ENCODE assay signal across 8 cellular contexts in genomic region chr3:38479431-38480092, GRCh38. TPM values are rescaled to one million over a fixed set of nuclear protein-coding genes. Genes with fewer than 3 reads are reported as not detected.
DNase-seq lines count a peak whose midpoint lies in the region; FAIRE-seq and TF ChIP-seq lines count a peak whose summit lies in the region.

No MANE protein-coding gene starts in this region.

- H3K27ac ChIP-seq in Karpas-422 (ENCODE audit: low read length) (no peak overlapping the region), caudate nucleus (ENCODE audit: low read depth, low read length) (no peak overlapping the region), keratinocyte (ENCODE audit: control insufficient read depth, insufficient read depth, low read length) (no peak overlapping the region)

- H3K27me3 ChIP-seq in Karpas-422 (ENCODE audit: low read length) (no peaks in the 10 kb centered on the region), keratinocyte (ENCODE audit: control insufficient read depth, extremely low read depth, insufficient read depth, low read length) (no peaks in the 10 kb centered on the region)

- DNase-seq in CD1c-positive myeloid dendritic cell (ENCODE audit: extremely low spot score) (peak; percentile 74), GM19239 (ENCODE audit: insufficient read length, low spot score) (peak; percentile 59), Karpas-422 (peak; percentile 80), T-helper 9 cell (peak; percentile 37), caudate nucleus (lab: John Stamatoyannopoulos, UW) (peak in 48 of 61 donors; percentile 6 to 71 (median 29)), keratinocyte (ENCODE audit: low read depth, low spot score) (peak; percentile 30), OCI-M2 (lab: John Stamatoyannopoulos, UW; ENCODE audit: unreplicated experiment) (no peak)
- peak; percentile 48 for DNase-seq in stimulated activated CD4-positive, alpha-beta T cell treated with anti-CD3 and anti-CD28 coated beads, Interleukin-4, amount 100 ng/mL, for 24 hours

- peak; percentile 80 for FAIRE-seq in GM19239 (lab: Jason Lieb, UNC)
- FAIRE-seq in keratinocyte (lab: Jason Lieb, UNC), result peak; percentile 75

- H3K9ac ChIP-seq in Karpas-422 (ENCODE audit: low read length) (no peak overlapping the region), keratinocyte (ENCODE audit: control insufficient read depth, extremely low read depth, insufficient read depth, low read length) (no peak overlapping the region)

- H3K4me2 ChIP-seq in Karpas-422 (ENCODE audit: low read depth, low read length, poor library complexity, severe bottlenecking), result no peak overlapping the region
- H3K4me2 ChIP-seq in keratinocyte (ENCODE audit: control insufficient read depth, extremely low read depth, insufficient read depth, low read depth, low read length), result no peak overlapping the region

- H3K9me2 ChIP-seq in Karpas-422 (replicated peaks; ENCODE audit: insufficient read depth, low read length), result no peaks in the 10 kb centered on the region

- H3K79me2 ChIP-seq in Karpas-422 (ENCODE audit: low read length) (no peaks in the 10 kb centered on the region), keratinocyte (ENCODE audit: control insufficient read depth, insufficient read depth, low read length) (no peaks in the 10 kb centered on the region)

- H3K4me3 ChIP-seq in Karpas-422 (ENCODE audit: low read length), result no peak overlapping the region
- H3K4me3 ChIP-seq in keratinocyte (ENCODE audit: control insufficient read depth in 2 of 3, extremely low read depth in 1 of 3, insufficient read depth in 2 of 3, low read depth in 1 of 3, low read length in 3 of 3), result no peak overlapping the region

- H4K20me1 ChIP-seq in Karpas-422 (ENCODE audit: insufficient read depth, low read depth, low read length) (peaks cover 7% of the 10 kb centered on the region; the same call in 1 of the 2 replicates), keratinocyte (ENCODE audit: control insufficient read depth, extremely low read depth, insufficient read depth, low read length) (no peaks in the 10 kb centered on the region)

- H3K4me1 ChIP-seq in Karpas-422 (ENCODE audit: low read length) (no peaks in the 10 kb centered on the region), keratinocyte (ENCODE audit: control insufficient read depth, extremely low read depth, insufficient read depth, low read length) (no peaks in the 10 kb centered on the region)

- peak; percentile 89 to 96 (median 91) for TF ChIP-seq CTCF in keratinocyte (optimal IDR thresholded peaks at IDR 0.05 in 1 of 3, IDR thresholded peaks at IDR 0.05 in 1 of 3, conservative IDR thresholded peaks at IDR 0.05 in 1 of 3; ENCODE audit: extremely low read depth in 1 of 3, insufficient read depth in 2 of 3, low read length in 3 of 3)

- dilution Hi-C loops in keratinocyte (cut with MboI; ENCODE audit: extremely low pct_ligation_motif_present, low sequenced_read_pairs), result no loop called here

- no peaks in the 10 kb centered on the region for H3K36me3 ChIP-seq in Karpas-422 (ENCODE audit: insufficient read depth, low read length)
- peaks cover 0 to 1% of the 10 kb centered on the region in 2 experiments for H3K36me3 ChIP-seq in keratinocyte (ENCODE audit: control insufficient read depth in 2 of 2, extremely low read depth in 1 of 2, insufficient read depth in 2 of 2, low read length in 2 of 2)

- H2AFZ ChIP-seq in Karpas-422 (ENCODE audit: low read length) (no peak overlapping the region), keratinocyte (ENCODE audit: control insufficient read depth, low read length) (no peak overlapping the region)

- H3K9me1 ChIP-seq in keratinocyte (ENCODE audit: control insufficient read depth, extremely low read depth, insufficient read depth, low read length), result no peaks in the 10 kb centered on the region

- H3K9me3 ChIP-seq in Karpas-422 (ENCODE audit: low read length) (no peaks in the 10 kb centered on the region), keratinocyte (ENCODE audit: control insufficient read depth, low read depth, low read length) (no peaks in the 10 kb centered on the region)

RNA-seq across cellular contexts. Expression of gene EXOG, which starts 16.6 kb away (rescaled TPM):
- 21.4 and 33.2 TPM in 2 replicates for total RNA-seq in Karpas-422 (2014; rRNA removed; shearing (Covaris generic); ENCODE audit: low replicate concordance)
- 7.8 to 10.3 TPM (median 8.7 TPM) in 3 replicates for polyA plus RNA-seq in keratinocyte
- polyA plus RNA-seq in keratinocyte (2011; ENCODE audit: low read depth), result 1.1 TPM
- polyA plus RNA-seq in keratinocyte (2011; cell fraction: cytosol; rRNA removed), result 3.8 and 6.4 TPM in 2 replicates
- 20.5 and 20.9 TPM in 2 replicates for polyA plus RNA-seq in keratinocyte (2011; cell fraction: nucleus; rRNA removed)
- polyA plus RNA-seq in keratinocyte (2012; ENCODE audit: low replicate concordance), result 5.3 and 6.5 TPM in 2 replicates
- polyA minus RNA-seq in keratinocyte, result 1.8 to 9.0 TPM (median 4.1 TPM) in 3 replicates
- 1.9 TPM for polyA minus RNA-seq in keratinocyte (2011; cell fraction: cytosol; rRNA and poly(A)+ RNA removed)
- 9.2 and 11.8 TPM in 2 replicates for polyA minus RNA-seq in keratinocyte (2011; cell fraction: nucleus; rRNA and poly(A)+ RNA removed)

RNA-seq across cellular contexts. Expression of gene ACVR2B, which starts 25.9 kb away (rescaled TPM):
- total RNA-seq in Karpas-422 (2014; rRNA removed; shearing (Covaris generic); ENCODE audit: low replicate concordance), result 2.4 and 3.5 TPM in 2 replicates
- 0.37 to 0.71 TPM (median 0.46 TPM) in 3 replicates for polyA plus RNA-seq in keratinocyte
- polyA plus RNA-seq in keratinocyte (2011; ENCODE audit: low read depth), result 0.31 TPM
- polyA plus RNA-seq in keratinocyte (2011; cell fraction: cytosol; rRNA removed), result 0.27 TPM in 2 replicates
- 0.83 and 1.0 TPM in 2 replicates for polyA plus RNA-seq in keratinocyte (2011; cell fraction: nucleus; rRNA removed)
- polyA plus RNA-seq in keratinocyte (2012; ENCODE audit: low replicate concordance), result 0.37 and 0.57 TPM in 2 replicates
- polyA minus RNA-seq in keratinocyte, result 1.7 to 4.7 TPM (median 1.8 TPM) in 3 replicates
- polyA minus RNA-seq in keratinocyte (2011; cell fraction: cytosol; rRNA and poly(A)+ RNA removed), result 0.77 TPM
- 1.8 and 2.5 TPM in 2 replicates for polyA minus RNA-seq in keratinocyte (2011; cell fraction: nucleus; rRNA and poly(A)+ RNA removed)
